Comparison of ENCODE assay signal across 13 cellular contexts in the genomic region with DNA sequence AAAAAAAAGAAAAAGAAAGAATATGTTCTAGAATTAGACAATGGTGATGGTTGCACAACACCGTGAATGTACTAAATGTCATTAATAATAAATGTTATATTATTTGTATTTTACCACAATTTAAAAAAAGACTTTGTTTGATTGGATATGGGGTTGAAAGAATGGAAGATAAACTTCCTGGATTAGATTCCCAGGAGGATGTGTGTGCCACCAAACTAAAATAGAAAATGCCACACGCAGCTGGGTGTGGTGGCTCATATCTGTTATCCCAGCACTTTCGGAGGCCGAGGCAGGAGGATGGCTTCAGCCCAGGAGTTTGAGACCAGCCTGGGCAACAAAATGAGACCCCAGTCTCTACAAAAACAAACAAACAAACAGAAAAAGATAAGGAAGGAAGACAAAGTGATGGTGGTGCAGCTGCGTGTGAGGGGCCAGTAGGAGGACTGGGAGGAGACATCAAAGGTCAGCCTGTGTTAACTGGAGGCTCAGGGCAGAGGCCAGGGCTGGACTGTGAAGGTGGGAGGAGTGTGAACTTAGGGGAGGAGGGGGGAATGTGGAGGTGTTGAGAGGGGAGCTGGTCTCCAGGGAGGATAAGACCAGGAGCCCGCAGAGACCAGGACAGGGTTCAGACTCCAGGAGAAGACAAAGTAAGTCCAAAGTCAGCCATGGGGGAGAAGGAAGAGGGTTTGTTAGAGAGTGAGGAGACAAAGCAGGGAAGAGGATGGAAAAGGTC. TPM values are rescaled to one million over a fixed set of nuclear protein-coding genes. Genes with fewer than 3 reads are reported as not detected.
DNase-seq lines count a peak whose midpoint lies in the region; ATAC-seq and TF ChIP-seq lines count a peak whose summit lies in the region.
"Had no signal": no experiment of that assay in that cellular context is flagged by ENCODE, and none has a peak within 500 bp of the region (broad histone marks: within the 10 kb centered on the region; RNA-seq: fewer than 3 reads in every experiment).

No MANE protein-coding gene starts in this region.

- BruUV-seq in A673 (replicated peaks; lab: Mats Ljungman, UMichigan) (TSS peak; percentile 66), PC-9 (replicated peaks; lab: Mats Ljungman, UMichigan) (no TSS peak)

- H2AFZ ChIP-seq in PC-9 = no peak overlapping the region

- no peak for ATAC-seq in left colon

- no peak overlapping the region for H3K4me3 Mint-ChIP-seq in CD4-positive, alpha-beta memory T cell

- H3F3A ChIP-seq in PC-9 (ENCODE audit: insufficient read depth, low read depth) = peaks cover 90% of the 10 kb centered on the region

- H3K9me3 Mint-ChIP-seq in CD4-positive, alpha-beta memory T cell = no peaks in the 10 kb centered on the region

- WGBS in esophagus muscularis mucosa = 83% methylated on average over 6 of the region's 6 CpGs
- WGBS in ovary, 3 donors = 82 to 85% (median 83%) methylated on average over 6 of the region's 6 CpGs

- TF ChIP-seq EP300 in esophagus muscularis mucosa (IDR thresholded peaks at IDR 0.05) (no peak), ovary (IDR thresholded peaks at IDR 0.05) (no peak)

- no peaks in the 10 kb centered on the region for H3K4me1 ChIP-seq in A673 (ENCODE audit: insufficient read depth, low read length, poor library complexity, severe bottlenecking)
- peaks cover 69% of the 10 kb centered on the region for H3K4me1 ChIP-seq in PC-9 (replicated peaks; ENCODE audit: insufficient read depth)
- H3K4me1 ChIP-seq in esophagus muscularis mucosa = peaks cover 0 to 21% (median 9%) of the 10 kb centered on the region in 4 donors
- H3K4me1 ChIP-seq in ovary (ENCODE audit: insufficient read depth) = peaks cover 18% of the 10 kb centered on the region
- H3K4me1 ChIP-seq in CD4-positive, alpha-beta memory T cell (ENCODE audit: insufficient read depth, low read length) = no peaks in the 10 kb centered on the region
- H3K4me1 ChIP-seq: BE2C had no signal

- H3K9me2 ChIP-seq in PC-9 (ENCODE audit: insufficient read depth) = no peaks in the 10 kb centered on the region

- no peaks in the 10 kb centered on the region for H3K36me3 ChIP-seq in A673 (ENCODE audit: insufficient read depth, low read length, poor library complexity, severe bottlenecking)
- peaks cover 50% of the 10 kb centered on the region for H3K36me3 ChIP-seq in PC-9 (ENCODE audit: low read depth)
- peaks cover 0 to 16% (median 0%) of the 10 kb centered on the region in 4 donors for H3K36me3 ChIP-seq in esophagus muscularis mucosa
- H3K36me3 ChIP-seq in ovary = no peaks in the 10 kb centered on the region
- H3K36me3 ChIP-seq in CD4-positive, alpha-beta memory T cell (ENCODE audit: insufficient read depth, low read length) = no peaks in the 10 kb centered on the region
- H3K36me3 ChIP-seq: BE2C had no signal

- H3K27me3 ChIP-seq in A673 (replicated peaks; ENCODE audit: insufficient read depth, low read depth, low read length, poor library complexity) (no peaks in the 10 kb centered on the region), PC-9 (ENCODE audit: insufficient read depth, low read depth) (no peaks in the 10 kb centered on the region), esophagus muscularis mucosa (no peaks in the 10 kb centered on the region), ovary (no peaks in the 10 kb centered on the region)
- H3K27me3 ChIP-seq in CD4-positive, alpha-beta memory T cell (ENCODE audit: insufficient read depth, low read length) = no peaks in the 10 kb centered on the region
- H3K27me3 ChIP-seq: BE2C had no signal

- H3K9me3 ChIP-seq in A673 (ENCODE audit: low read depth, low read length, poor library complexity, severe bottlenecking) = no peaks in the 10 kb centered on the region
- no peaks in the 10 kb centered on the region for H3K9me3 ChIP-seq in PC-9 (ENCODE audit: insufficient read depth, low read depth)
- H3K9me3 ChIP-seq in esophagus muscularis mucosa = no peaks in the 10 kb centered on the region
- no peaks in the 10 kb centered on the region for H3K9me3 ChIP-seq in ovary
- no peaks in the 10 kb centered on the region for H3K9me3 ChIP-seq in CD4-positive, alpha-beta memory T cell (ENCODE audit: control insufficient read depth in 1 of 2, low read length in 2 of 2)
- H3K9me3 ChIP-seq: BE2C had no signal

- no peak overlapping the region for H3K27ac ChIP-seq in A673 (ENCODE audit: low read depth, low read length, poor library complexity, severe bottlenecking)
- H3K27ac ChIP-seq in PC-9 = peak overlapping the region; percentile 94
- H3K27ac ChIP-seq in esophagus muscularis mucosa (replicated peaks in 1 of 4) = peak overlapping the region; percentile 59 to 80 (median 76)
- peak overlapping the region in 1 of 2 donors; percentile 32 for H3K27ac ChIP-seq in ovary
- H3K27ac ChIP-seq in CD4-positive, alpha-beta memory T cell (ENCODE audit: low read depth, low read length) = no peak overlapping the region

- H3K27ac Mint-ChIP-seq in CD4-positive, alpha-beta memory T cell = peak overlapping the region in 1 of 7 donors; percentile 42

- TF ChIP-seq CTCF in A673 (conservative IDR thresholded peaks at IDR 0.05; ENCODE audit: low read depth, low read length) (no peak), PC-9 (conservative IDR thresholded peaks at IDR 0.05) (no peak; the same call in 1 of the 2 replicates), esophagus muscularis mucosa (IDR thresholded peaks at IDR 0.05) (no peak), ovary (IDR thresholded peaks at IDR 0.05) (no peak)

- H3K4me3 ChIP-seq in A673 (ENCODE audit: low read depth, low read length, poor library complexity, severe bottlenecking) (no peak overlapping the region), PC-9 (peak overlapping the region; percentile 85), esophagus muscularis mucosa (peak overlapping the region; percentile 39 to 57 (median 42)), ovary (peak overlapping the region; percentile 14)
- no peak overlapping the region for H3K4me3 ChIP-seq in CD4-positive, alpha-beta memory T cell (ENCODE audit: low read length in 2 of 2)

- peak overlapping the region; percentile 99 for H3K4me2 ChIP-seq in PC-9

- CTCF ChIA-PET in A673 (lab: Charles Lee) (no interaction called here), PC-9 (lab: Charles Lee) (no interaction called here)
- CTCF ChIA-PET in CD4-positive, alpha-beta memory T cell (lab: Charles Lee; ENCODE audit: partially characterized antibody) = no interaction called here

- peaks cover 0 to 10% (median 3%) of the 10 kb centered on the region in 4 donors for H3K4me1 Mint-ChIP-seq in CD4-positive, alpha-beta memory T cell

- no peaks in the 10 kb centered on the region for H3K36me3 Mint-ChIP-seq in CD4-positive, alpha-beta memory T cell

- TF ChIP-seq POLR2A in esophagus muscularis mucosa (IDR thresholded peaks at IDR 0.05; ENCODE audit: low read depth) (no peak), ovary (IDR thresholded peaks at IDR 0.05) (no peak)

- intact Hi-C loops in A673 (cut with micrococcal nuclease; ENCODE audit: unreplicated experiment) (no loop called here), PC-9 (cut with micrococcal nuclease; ENCODE audit: unreplicated experiment) (no loop called here), esophagus muscularis mucosa (cut with DNase I) (no loop called here), ovary (cut with DNase I) (loop anchor here in 2 of 4 donors (5.0 to 10.0 kb wide), 2 partner anchors 54 to 62 kb away; no protein-coding TSS in a partner anchor), left colon (cut with DNase I, micrococcal nuclease) (no loop called here)
- intact Hi-C loops in CD4-positive, alpha-beta memory T cell (cut with micrococcal nuclease) = no loop called here

- H3K79me2 ChIP-seq in PC-9 (ENCODE audit: low read depth) = peaks cover 90% of the 10 kb centered on the region

- H3K27me3 Mint-ChIP-seq in CD4-positive, alpha-beta memory T cell = peaks cover 2% of the 10 kb centered on the region in 2 donors

- peaks cover 22% of the 10 kb centered on the region for H4K20me1 ChIP-seq in PC-9 (ENCODE audit: insufficient read depth)

- DNase-seq in A673 (ENCODE audit: low spot score) (no peak), PC-9 (no peak), esophagus muscularis mucosa (ENCODE audit: extremely low spot score) (no peak), ovary (peak in 1 of 5 donors; percentile 28), HCEC 1CT (no peak), T-helper 9 cell (no peak), left colon (no peak)
- no peak for DNase-seq in CD4-positive, alpha-beta memory T cell
- DNase-seq: BE2C, cerebellar nuclear complex, foreskin melanocyte, GF-D8, NCI-H2227 treated with DMSO at 0.1 percent for 48 hours had no signal

- POLR2A ChIA-PET in A673 (lab: Charles Lee; ENCODE audit: low non-redundant PET) = no interaction called here
- POLR2A ChIA-PET in PC-9 (lab: Charles Lee; ENCODE audit: unreplicated experiment) = interaction anchor here (0.6 to 0.8 kb wide), 2 partner anchors 7 to 9 kb away, joined by 5 to 17 read pairs; no protein-coding TSS in a partner anchor
- POLR2A ChIA-PET in CD4-positive, alpha-beta memory T cell (lab: Charles Lee; ENCODE audit: partially characterized antibody) = no interaction called here

RNA-seq across cellular contexts. Expression of a gene that starts 4.1 kb away (rescaled TPM):
- total RNA-seq in A673 (2021) = 0.39 and 0.60 TPM in 2 replicates
- total RNA-seq in PC-9 (2021) = 0.80 and 1.5 TPM in 2 replicates
- 100 to 1,000 TPM in 2 of 4 donors, 10 to 100 TPM in 2; 52.3 to 270 (median 148) TPM for total RNA-seq in esophagus muscularis mucosa
- 10 to 100 TPM; 11.9 to 78.0 (median 19.9) TPM for total RNA-seq in ovary
- 100 to 1,000 TPM in 1 of 2 donors, 10 to 100 TPM in 1; 17.4 to 190 TPM for polyA plus RNA-seq in ovary
- total RNA-seq in CD4-positive, alpha-beta memory T cell = 1 to 10 TPM; 3.8 to 4.0 TPM
- polyA plus RNA-seq in CD4-positive, alpha-beta memory T cell = 1 to 10 TPM; 2.8 to 5.9 TPM
- total RNA-seq in left colon = 10 to 100 TPM; 42.2 to 53.7 TPM

Comparison
In these comparisons a context has a peak if more than half of its experiments do, and no peak if none do; other contexts are left out.
1. H3K27ac ChIP-seq: peak in PC-9 (single experiment) and esophagus muscularis mucosa (4 of 4); none in A673 (single experiment) and CD4-positive, alpha-beta memory T cell (single experiment).
2. H3K4me3 ChIP-seq: peak in PC-9 (single experiment), esophagus muscularis mucosa (4 of 4) and ovary (single experiment); none in A673 (single experiment) and CD4-positive, alpha-beta memory T cell (0 of 2).